Comparison of ENCODE assay signal across 11 cellular contexts in genomic region chr14:22320353-22320733, GRCh38.
DNase-seq lines count a peak whose midpoint lies in the region; ATAC-seq, FAIRE-seq and TF ChIP-seq lines count a peak whose summit lies in the region.
"Had no signal": no experiment of that assay in that cellular context is flagged by ENCODE, and none has a peak within 500 bp of the region (broad histone marks: within the 10 kb centered on the region; RNA-seq: fewer than 3 reads in every experiment).

No MANE protein-coding gene starts in this region.

- H3K4me2 ChIP-seq in OCI-LY7 (ENCODE audit: low read length) (no peak overlapping the region), GM12878 (ENCODE audit: control insufficient read depth, insufficient read depth) (no peak overlapping the region)

- H4K20me1 ChIP-seq in OCI-LY7 (ENCODE audit: insufficient read depth, low read length) (no peaks in the 10 kb centered on the region), GM12878 (ENCODE audit: control insufficient read depth, insufficient read depth) (no peaks in the 10 kb centered on the region)

- RAD21 ChIA-PET in GM12878 (lab: Charles Lee; ENCODE audit: unreplicated experiment) = interaction anchor here (0.6 to 9.1 kb wide), 25 partner anchors 10 to 429 kb away, joined by 3 to 174 read pairs (median 9); no protein-coding TSS in a partner anchor

- no peak for DNase-seq in activated naive CD4-positive, alpha-beta T cell treated with anti-CD3 and anti-CD28 coated beads for 36 hours
- no peak for DNase-seq in activated naive CD4-positive, alpha-beta T cell (lab: John Stamatoyannopoulos, UW)
- no peak for DNase-seq in OCI-LY7 (ENCODE audit: low spot score)
- DNase-seq in GM12878 (ENCODE audit: low read depth, low spot score) = no peak
- no peak for DNase-seq in stimulated activated naive CD8-positive, alpha-beta T cell treated with anti-CD3 and anti-CD28 coated beads, Interleukin-15, amount 100 ng/mL, for 72 hours
- DNase-seq in WERI-Rb-1 = no peak
- DNase-seq in transverse colon = no peak
- DNase-seq in SKM-1 treated with dmso at 0.1 percent for 144 hours (lab: John Stamatoyannopoulos, UW; ENCODE audit: unreplicated experiment) = no peak
- DNase-seq: NCI-H1436 treated with DMSO at 0.1 percent for 48 hours had no signal

- BruUV-seq in OCI-LY7 (replicated peaks; lab: Mats Ljungman, UMichigan) (no TSS peak), GM12878 (replicated peaks; lab: Mats Ljungman, UMichigan) (no TSS peak)

- H3K9me3 ChIP-seq in OCI-LY7 (ENCODE audit: low read length) = no peaks in the 10 kb centered on the region
- no peaks in the 10 kb centered on the region for H3K9me3 ChIP-seq in GM12878 (replicated peaks; ENCODE audit: control insufficient read depth, insufficient read depth, low read length)
- H3K9me3 ChIP-seq in WERI-Rb-1 (ENCODE audit: severe bottlenecking) = no peaks in the 10 kb centered on the region
- H3K9me3 ChIP-seq in transverse colon = no peaks in the 10 kb centered on the region
- H3K9me3 ChIP-seq: gastrocnemius medialis, SJSA1 had no signal

- FAIRE-seq in GM12878 (lab: Jason Lieb, UNC) = no peak

- intact Hi-C loops in activated naive CD4-positive, alpha-beta T cell treated with anti-CD3 and anti-CD28 coated beads for 36 hours (cut with micrococcal nuclease) = loop anchor here (5.0 kb wide), 1 partner anchor 52 kb away; no protein-coding TSS in a partner anchor
- intact Hi-C loops in OCI-LY7 (cut with micrococcal nuclease; ENCODE audit: unreplicated experiment) (no loop called here), GM12878 (cut with micrococcal nuclease; ENCODE audit: unreplicated experiment) (no loop called here), transverse colon (cut with DNase I; ENCODE audit: low total_unique reads) (no loop called here)

- H3K4me3 Mint-ChIP-seq in activated naive CD4-positive, alpha-beta T cell treated with anti-CD3 and anti-CD28 coated beads for 36 hours = peak overlapping the region; percentile 63
- H3K4me3 Mint-ChIP-seq in stimulated activated naive CD8-positive, alpha-beta T cell treated with anti-CD3 and anti-CD28 coated beads, Interleukin-15, amount 100 ng/mL, for 72 hours = peak overlapping the region; percentile 39

- H3K36me3 Mint-ChIP-seq in activated naive CD4-positive, alpha-beta T cell treated with anti-CD3 and anti-CD28 coated beads for 36 hours (ENCODE audit: low read depth) = no peaks in the 10 kb centered on the region

- no peaks in the 10 kb centered on the region for H3K27me3 ChIP-seq in GM12878 (replicated peaks in 1 of 2; ENCODE audit: control insufficient read depth in 2 of 2, insufficient read depth in 2 of 2, low read length in 1 of 2)
- peaks cover 66% of the 10 kb centered on the region for H3K27me3 ChIP-seq in WERI-Rb-1 (ENCODE audit: insufficient read depth, low read depth, severe bottlenecking)
- no peaks in the 10 kb centered on the region for H3K27me3 ChIP-seq in transverse colon
- H3K27me3 ChIP-seq: gastrocnemius medialis had no signal

- TF ChIP-seq CTCF in OCI-LY7 (conservative IDR thresholded peaks at IDR 0.05; ENCODE audit: low read length) (no peak), GM12878 (IDR thresholded peaks at IDR 0.05 in 2 of 3, conservative IDR thresholded peaks at IDR 0.05 in 1 of 3; ENCODE audit: control insufficient read depth in 2 of 3, extremely low read depth in 1 of 3, insufficient read depth in 1 of 3, low read depth in 3 of 3, low read length in 3 of 3) (peak in 1 of 3 experiments; percentile 29; a peak in 1 of 6 replicates), WERI-Rb-1 (IDR thresholded peaks at IDR 0.05; ENCODE audit: low read depth, low read length) (no peak), transverse colon (IDR thresholded peaks at IDR 0.05) (no peak)

- 0 out of 2 replicates have a peak, but pooled peaks have one; percentile 25 for TF ChIP-seq RAD21 in GM12878 (IDR thresholded peaks at IDR 0.05; ENCODE audit: insufficient read depth, low read depth, low read length)

- WGBS in GM12878 (ENCODE audit: insufficient coverage, insufficient replicate concordance, low lambda C conversion rate, missing lambda C conversion rate) = 0% methylated on average over 4 of the region's 4 CpGs
- 0 to 49% methylated on average over 1 to 4 of the region's 4 CpGs for WGBS in transverse colon (ENCODE audit: low coverage in 1 of 2), 2 donors

- H3K4me1 Mint-ChIP-seq in activated naive CD4-positive, alpha-beta T cell treated with anti-CD3 and anti-CD28 coated beads for 36 hours (ENCODE audit: low read depth) = no peaks in the 10 kb centered on the region
- H3K4me1 Mint-ChIP-seq in stimulated activated naive CD8-positive, alpha-beta T cell treated with anti-CD3 and anti-CD28 coated beads, Interleukin-15, amount 100 ng/mL, for 72 hours = no peaks in the 10 kb centered on the region

- no peak overlapping the region for H3K9ac ChIP-seq in GM12878 (ENCODE audit: control insufficient read depth, insufficient read depth, low read length)

- H3K27ac Mint-ChIP-seq in activated naive CD4-positive, alpha-beta T cell treated with anti-CD3 and anti-CD28 coated beads for 36 hours = peak overlapping the region; percentile 83
- H3K27ac Mint-ChIP-seq in stimulated activated naive CD8-positive, alpha-beta T cell treated with anti-CD3 and anti-CD28 coated beads, Interleukin-15, amount 100 ng/mL, for 72 hours = no peak overlapping the region

- SMC1A ChIA-PET in GM12878 (lab: Charles Lee; ENCODE audit: uncharacterized antibody, unreplicated experiment) = interaction anchor here (0.7 to 10.5 kb wide), 35 partner anchors 9 to 568 kb away, joined by 3 to 238 read pairs (median 7); no protein-coding TSS in a partner anchor

- TF ChIP-seq EP300 in GM12878 (IDR thresholded peaks at IDR 0.05; ENCODE audit: borderline replicate concordance in 1 of 2, control insufficient read depth in 1 of 2, low read depth in 2 of 2, low read length in 2 of 2) = no peak
- TF ChIP-seq EP300 in transverse colon (IDR thresholded peaks at IDR 0.05; ENCODE audit: low read depth) = no peak

- ATAC-seq in GM12878 = no peak; the same call in 1 of the 3 replicates
- ATAC-seq in stimulated activated naive CD8-positive, alpha-beta T cell treated with anti-CD3 and anti-CD28 coated beads, Interleukin-15, amount 100 ng/mL, for 72 hours = no peak

- POLR2A ChIA-PET in OCI-LY7 (lab: Charles Lee) = interaction anchor here (1.5 kb wide), 1 partner anchor 69 kb away, joined by 3 read pairs; no protein-coding TSS in a partner anchor
- POLR2A ChIA-PET in GM12878 (lab: Charles Lee) = interaction anchor here (0.8 to 1.9 kb wide), 4 partner anchors 53 to 152 kb away, joined by 3 to 6 read pairs (median 4); no protein-coding TSS in a partner anchor

- H3K4me1 ChIP-seq in OCI-LY7 (ENCODE audit: insufficient read depth, low read length, poor library complexity, severe bottlenecking) = no peaks in the 10 kb centered on the region
- H3K4me1 ChIP-seq in GM12878 (ENCODE audit: control insufficient read depth, insufficient read depth, low read length) = no peaks in the 10 kb centered on the region
- H3K4me1 ChIP-seq in transverse colon = no peaks in the 10 kb centered on the region
- H3K4me1 ChIP-seq: gastrocnemius medialis, SJSA1 had no signal

- in situ Hi-C loops in GM12878 (cut with MboI) (no loop called here), transverse colon (cut with MboI; ENCODE audit: low pct_ligation_motif_present in 1 of 4, low pct_unique_long_range_greater_than_20kb in 1 of 4, low sequenced_read_pairs in 3 of 4) (loop anchor here in 3 of 4 donors (5.0 to 25.0 kb wide), 3 partner anchors 52 to 142 kb away; no protein-coding TSS in a partner anchor)

- H2AFZ ChIP-seq in OCI-LY7 (ENCODE audit: low read length) (peak overlapping the region; percentile 43; the same call in 1 of the 2 replicates), GM12878 (ENCODE audit: control insufficient read depth, low read depth, low read length) (no peak overlapping the region)

- no peaks in the 10 kb centered on the region for H3K9me2 ChIP-seq in OCI-LY7 (ENCODE audit: insufficient read depth, low read length)

- H3K27ac ChIP-seq in OCI-LY7 (ENCODE audit: low read depth, low read length, poor library complexity, severe bottlenecking) (no peak overlapping the region), GM12878 (ENCODE audit: control insufficient read depth, insufficient read depth) (no peak overlapping the region), WERI-Rb-1 (no peak overlapping the region), transverse colon (no peak overlapping the region)
- H3K27ac ChIP-seq: gastrocnemius medialis, SJSA1 had no signal

- CTCF ChIA-PET in activated naive CD4-positive, alpha-beta T cell treated with anti-CD3 and anti-CD28 coated beads for 36 hours (lab: Charles Lee) = no interaction called here
- CTCF ChIA-PET in OCI-LY7 (lab: Charles Lee; ENCODE audit: unreplicated experiment) = interaction anchor here (0.9 to 1.3 kb wide), 2 partner anchors 32 to 55 kb away, joined by 3 read pairs; no protein-coding TSS in a partner anchor
- CTCF ChIA-PET in GM12878 (lab: Yijun Ruan, JAX) = interaction anchor here (0.6 to 11.7 kb wide), 48 partner anchors 8 to 336 kb away, joined by 3 to 333 read pairs (median 7); no protein-coding TSS in a partner anchor

- H3K9me3 Mint-ChIP-seq in activated naive CD4-positive, alpha-beta T cell treated with anti-CD3 and anti-CD28 coated beads for 36 hours = no peaks in the 10 kb centered on the region
- H3K9me3 Mint-ChIP-seq in stimulated activated naive CD8-positive, alpha-beta T cell treated with anti-CD3 and anti-CD28 coated beads, Interleukin-15, amount 100 ng/mL, for 72 hours = no peaks in the 10 kb centered on the region

- H3K79me2 ChIP-seq in OCI-LY7 (ENCODE audit: insufficient read depth, low read depth, low read length) = no peaks in the 10 kb centered on the region
- no peaks in the 10 kb centered on the region for H3K79me2 ChIP-seq in GM12878 (ENCODE audit: control insufficient read depth, insufficient read depth, low read length)

- no peak overlapping the region for H3K4me3 ChIP-seq in OCI-LY7 (ENCODE audit: low read depth, low read length, poor library complexity, severe bottlenecking)
- no peak overlapping the region for H3K4me3 ChIP-seq in GM12878
- no peak overlapping the region for H3K4me3 ChIP-seq in WERI-Rb-1 (ENCODE audit: low read depth, low read length)
- H3K4me3 ChIP-seq in transverse colon = no peak overlapping the region
- H3K4me3 ChIP-seq: gastrocnemius medialis, SJSA1 had no signal

- H3K36me3 ChIP-seq in OCI-LY7 (ENCODE audit: insufficient read depth, low read length) = no peaks in the 10 kb centered on the region
- H3K36me3 ChIP-seq in GM12878 (ENCODE audit: control insufficient read depth in 2 of 2, insufficient read depth in 2 of 2, low read length in 1 of 2) = no peaks in the 10 kb centered on the region
- no peaks in the 10 kb centered on the region for H3K36me3 ChIP-seq in WERI-Rb-1
- H3K36me3 ChIP-seq in transverse colon = no peaks in the 10 kb centered on the region
- H3K36me3 ChIP-seq: gastrocnemius medialis, SJSA1 had no signal

- H3K27me3 Mint-ChIP-seq in activated naive CD4-positive, alpha-beta T cell treated with anti-CD3 and anti-CD28 coated beads for 36 hours (ENCODE audit: low read depth) = no peaks in the 10 kb centered on the region
- H3K27me3 Mint-ChIP-seq in stimulated activated naive CD8-positive, alpha-beta T cell treated with anti-CD3 and anti-CD28 coated beads, Interleukin-15, amount 100 ng/mL, for 72 hours = no peaks in the 10 kb centered on the region

- TF ChIP-seq POLR2A in GM12878 (IDR thresholded peaks at IDR 0.05; ENCODE audit: low read depth, low read length) = no peak
- no peak for TF ChIP-seq POLR2A in transverse colon (IDR thresholded peaks at IDR 0.05)

TF ChIP-seq in GM12878, 131 proteins besides CTCF, POLR2A, EP300 and RAD21 (continues in another document):
- TF ChIP-seq MYB (IDR thresholded peaks at IDR 0.05; ENCODE audit: borderline replicate concordance, low read depth, low read length) = no peak
